In the genomic region with DNA sequence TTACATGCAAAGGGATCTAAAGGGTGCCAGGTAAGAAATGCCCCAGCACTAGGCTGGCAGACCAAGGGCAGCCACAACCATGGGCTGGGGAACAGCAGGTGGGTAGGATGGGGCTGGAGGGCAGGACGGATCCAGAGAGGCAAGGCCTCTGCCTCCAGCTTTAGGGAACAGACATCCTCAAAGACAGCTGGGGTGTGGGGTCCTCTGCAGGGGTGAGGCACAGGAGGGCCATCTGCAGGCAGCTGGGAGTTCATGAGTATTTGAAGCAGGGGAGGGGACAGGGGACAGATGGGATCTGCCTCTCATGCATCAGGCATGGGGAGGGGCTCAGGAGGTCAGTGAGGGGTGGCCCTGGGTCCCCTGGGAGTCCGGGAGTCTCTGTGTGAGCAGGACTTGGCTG, we compare ENCODE assay signal across 1 cellular context.
TF ChIP-seq lines count a peak whose summit lies in the region.

No MANE protein-coding gene starts in this region.

TF ChIP-seq in H1, 55 proteins besides CTCF, POLR2A, EP300 and RAD21:
- no peak for TF ChIP-seq YY1 (IDR thresholded peaks at IDR 0.05; ENCODE audit: low read depth, low read length)
- TF ChIP-seq BACH1 (IDR thresholded peaks at IDR 0.05; ENCODE audit: low read length) = no peak
- TF ChIP-seq KDM5A (IDR thresholded peaks at IDR 0.05; ENCODE audit: low read length) = no peak
- TF ChIP-seq SIRT6 (IDR thresholded peaks at IDR 0.05; ENCODE audit: low read length) = no peak
- no peak for TF ChIP-seq SP1 (IDR thresholded peaks at IDR 0.05; ENCODE audit: low read depth, low read length)
- TF ChIP-seq CHD2 (IDR thresholded peaks at IDR 0.05; ENCODE audit: low read length) = no peak
- no peak for TF ChIP-seq SRF (IDR thresholded peaks at IDR 0.05; ENCODE audit: low read depth, low read length)
- TF ChIP-seq CHD7 (IDR thresholded peaks at IDR 0.05; ENCODE audit: insufficient replicate concordance, low read length) = no peak
- no peak for TF ChIP-seq CREB1 (IDR thresholded peaks at IDR 0.05)
- no peak for TF ChIP-seq MAFK (IDR thresholded peaks at IDR 0.05; ENCODE audit: low read depth, low read length)
- TF ChIP-seq GABPA (IDR thresholded peaks at IDR 0.05; ENCODE audit: borderline replicate concordance, insufficient read depth, low read length) = no peak
- no peak for TF ChIP-seq ZNF274 (IDR thresholded peaks at IDR 0.05; ENCODE audit: borderline replicate concordance, extremely low read depth, low read length)
- TF ChIP-seq POLR2AphosphoS5 (IDR thresholded peaks at IDR 0.05; ENCODE audit: low read depth, low read length) = no peak
- no peak for TF ChIP-seq RFX5 (IDR thresholded peaks at IDR 0.05; ENCODE audit: borderline replicate concordance, low read depth, low read length)
